1 cellular context compared by ENCODE assay signal in the genomic region with DNA sequence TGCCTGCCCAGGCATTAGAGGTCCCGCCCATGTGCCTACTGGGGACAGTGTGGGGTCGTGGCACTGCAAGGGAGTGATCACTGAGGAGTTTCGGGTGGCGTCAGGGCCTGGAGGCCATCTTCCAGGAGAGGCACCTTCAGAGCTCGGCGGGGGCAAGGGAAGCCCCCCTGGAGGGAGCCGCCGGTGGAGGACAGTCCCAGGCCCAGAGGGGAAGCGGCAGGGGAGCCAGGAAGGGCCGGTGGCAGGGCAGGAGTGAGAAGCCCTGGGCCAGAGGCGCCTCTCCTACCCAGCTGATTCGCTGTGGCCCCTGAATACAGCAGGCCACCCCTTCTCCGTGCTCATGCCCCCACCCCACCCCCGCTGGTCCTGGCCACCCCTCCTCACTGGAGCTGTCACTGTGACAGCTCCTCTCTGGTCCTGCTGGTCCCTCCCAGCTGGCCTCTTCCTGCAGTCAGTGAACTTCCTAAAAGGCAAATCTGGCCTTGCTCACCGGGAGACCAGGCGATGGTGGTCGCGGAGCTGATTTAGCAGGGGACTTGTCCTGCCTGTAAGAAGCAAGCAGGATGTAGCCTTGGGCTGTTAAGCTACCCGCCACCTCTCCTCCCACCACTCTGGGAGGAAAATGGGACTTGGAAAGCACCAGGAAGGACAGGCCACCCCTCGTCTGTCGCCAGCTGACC.
TF ChIP-seq lines count a peak whose summit lies in the region.

No MANE protein-coding gene starts in this region.

TF ChIP-seq in GM12878, 131 proteins besides CTCF, POLR2A, EP300 and RAD21:
- TF ChIP-seq, protein P1, sequence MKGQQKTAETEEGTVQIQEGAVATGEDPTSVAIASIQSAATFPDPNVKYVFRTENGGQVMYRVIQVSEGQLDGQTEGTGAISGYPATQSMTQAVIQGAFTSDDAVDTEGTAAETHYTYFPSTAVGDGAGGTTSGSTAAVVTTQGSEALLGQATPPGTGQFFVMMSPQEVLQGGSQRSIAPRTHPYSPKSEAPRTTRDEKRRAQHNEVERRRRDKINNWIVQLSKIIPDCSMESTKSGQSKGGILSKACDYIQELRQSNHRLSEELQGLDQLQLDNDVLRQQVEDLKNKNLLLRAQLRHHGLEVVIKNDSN (IDR thresholded peaks at IDR 0.05; ENCODE audit: borderline replicate concordance, extremely low read length, insufficient read depth, low read depth, low read length): no peak
- no peak for TF ChIP-seq BHLHE40 (IDR thresholded peaks at IDR 0.05; ENCODE audit: borderline replicate concordance in 1 of 2, low read depth in 2 of 2, low read length in 1 of 2)
- no peak for TF ChIP-seq EED (IDR thresholded peaks at IDR 0.05; ENCODE audit: low read depth)
- TF ChIP-seq, protein P2, sequence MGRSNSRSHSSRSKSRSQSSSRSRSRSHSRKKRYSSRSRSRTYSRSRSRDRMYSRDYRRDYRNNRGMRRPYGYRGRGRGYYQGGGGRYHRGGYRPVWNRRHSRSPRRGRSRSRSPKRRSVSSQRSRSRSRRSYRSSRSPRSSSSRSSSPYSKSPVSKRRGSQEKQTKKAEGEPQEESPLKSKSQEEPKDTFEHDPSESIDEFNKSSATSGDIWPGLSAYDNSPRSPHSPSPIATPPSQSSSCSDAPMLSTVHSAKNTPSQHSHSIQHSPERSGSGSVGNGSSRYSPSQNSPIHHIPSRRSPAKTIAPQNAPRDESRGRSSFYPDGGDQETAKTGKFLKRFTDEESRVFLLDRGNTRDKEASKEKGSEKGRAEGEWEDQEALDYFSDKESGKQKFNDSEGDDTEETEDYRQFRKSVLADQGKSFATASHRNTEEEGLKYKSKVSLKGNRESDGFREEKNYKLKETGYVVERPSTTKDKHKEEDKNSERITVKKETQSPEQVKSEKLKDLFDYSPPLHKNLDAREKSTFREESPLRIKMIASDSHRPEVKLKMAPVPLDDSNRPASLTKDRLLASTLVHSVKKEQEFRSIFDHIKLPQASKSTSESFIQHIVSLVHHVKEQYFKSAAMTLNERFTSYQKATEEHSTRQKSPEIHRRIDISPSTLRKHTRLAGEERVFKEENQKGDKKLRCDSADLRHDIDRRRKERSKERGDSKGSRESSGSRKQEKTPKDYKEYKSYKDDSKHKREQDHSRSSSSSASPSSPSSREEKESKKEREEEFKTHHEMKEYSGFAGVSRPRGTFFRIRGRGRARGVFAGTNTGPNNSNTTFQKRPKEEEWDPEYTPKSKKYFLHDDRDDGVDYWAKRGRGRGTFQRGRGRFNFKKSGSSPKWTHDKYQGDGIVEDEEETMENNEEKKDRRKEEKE (IDR thresholded peaks at IDR 0.05): no peak
- TF ChIP-seq, protein P3, sequence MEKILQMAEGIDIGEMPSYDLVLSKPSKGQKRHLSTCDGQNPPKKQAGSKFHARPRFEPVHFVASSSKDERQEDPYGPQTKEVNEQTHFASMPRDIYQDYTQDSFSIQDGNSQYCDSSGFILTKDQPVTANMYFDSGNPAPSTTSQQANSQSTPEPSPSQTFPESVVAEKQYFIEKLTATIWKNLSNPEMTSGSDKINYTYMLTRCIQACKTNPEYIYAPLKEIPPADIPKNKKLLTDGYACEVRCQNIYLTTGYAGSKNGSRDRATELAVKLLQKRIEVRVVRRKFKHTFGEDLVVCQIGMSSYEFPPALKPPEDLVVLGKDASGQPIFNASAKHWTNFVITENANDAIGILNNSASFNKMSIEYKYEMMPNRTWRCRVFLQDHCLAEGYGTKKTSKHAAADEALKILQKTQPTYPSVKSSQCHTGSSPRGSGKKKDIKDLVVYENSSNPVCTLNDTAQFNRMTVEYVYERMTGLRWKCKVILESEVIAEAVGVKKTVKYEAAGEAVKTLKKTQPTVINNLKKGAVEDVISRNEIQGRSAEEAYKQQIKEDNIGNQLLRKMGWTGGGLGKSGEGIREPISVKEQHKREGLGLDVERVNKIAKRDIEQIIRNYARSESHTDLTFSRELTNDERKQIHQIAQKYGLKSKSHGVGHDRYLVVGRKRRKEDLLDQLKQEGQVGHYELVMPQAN (conservative IDR thresholded peaks at IDR 0.05): no peak
- TF ChIP-seq MYB (IDR thresholded peaks at IDR 0.05; ENCODE audit: borderline replicate concordance, low read depth, low read length): no peak
- no peak for TF ChIP-seq ESRRA (IDR thresholded peaks at IDR 0.05; ENCODE audit: low read length)
